Comparison of ENCODE assay signal across 27 cellular contexts in the genomic region with DNA sequence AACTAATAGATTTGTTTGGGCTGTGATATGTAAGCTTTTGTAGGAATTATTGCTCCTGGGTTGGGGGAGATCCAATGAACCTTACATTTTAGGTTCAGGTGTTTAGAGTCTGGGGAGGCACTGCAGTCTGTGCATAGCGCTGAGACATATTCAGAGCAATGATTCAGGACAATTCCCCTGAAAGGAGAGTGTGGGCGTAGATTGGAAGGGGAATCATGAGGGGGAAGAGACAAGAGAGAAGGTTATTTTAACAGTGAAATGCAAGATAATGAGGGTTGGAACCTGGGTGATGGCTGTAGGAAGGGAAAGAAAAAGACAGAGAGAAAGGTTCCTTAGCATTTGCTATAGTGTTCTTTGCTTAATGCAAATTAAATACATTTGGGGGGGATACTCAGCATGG.
"Had no signal": no experiment of that assay in that cellular context is flagged by ENCODE, and none has a peak within 500 bp of the region (broad histone marks: within the 10 kb centered on the region; RNA-seq: fewer than 3 reads in every experiment).

No MANE protein-coding gene starts in this region.

- H3K36me3 Mint-ChIP-seq: mesothelial cell of epicardium; naive B cell; natural killer cell treated with Interleukin-12 subunit alpha and Interleukin-12 subunit beta and Interleukin-15 and Interleukin-18, amount 100 ng/mL, for 72 hours; neural progenitor cell; stimulated activated effector memory CD8-positive, alpha-beta T cell treated with anti-CD3 and anti-CD28 coated beads, Interleukin-12 subunit alpha, Interleukin-12 subunit beta, amount 100 ng/mL, for 72 hours had no signal

- H3K27ac Mint-ChIP-seq: dendritic cell treated with granulocyte-macrophage colony-stimulating factor and Interleukin-4, amounts not matched to agents 40 ng/mL and 50 ng/mL, for 4 days; mesothelial cell of epicardium; naive B cell; natural killer cell treated with Interleukin-12 subunit alpha and Interleukin-12 subunit beta and Interleukin-15 and Interleukin-18, amount 100 ng/mL, for 72 hours; neural progenitor cell; progenitor cell of endocrine pancreas; stimulated activated effector memory CD8-positive, alpha-beta T cell treated with anti-CD3 and anti-CD28 coated beads, Interleukin-12 subunit alpha, Interleukin-12 subunit beta, amount 100 ng/mL, for 72 hours had no signal

- H3K27ac ChIP-seq: colonic mucosa, esophagus muscularis mucosa, foreskin keratinocyte, left lung, neural progenitor cell, parathyroid adenoma, sigmoid colon, transverse colon, upper lobe of right lung, uterus had no signal

- H3K9ac ChIP-seq: neural progenitor cell, parathyroid adenoma had no signal

- H3K27me3 Mint-ChIP-seq: dendritic cell treated with granulocyte-macrophage colony-stimulating factor and Interleukin-4, amounts not matched to agents 40 ng/mL and 50 ng/mL, for 4 days; naive B cell; natural killer cell treated with Interleukin-12 subunit alpha and Interleukin-12 subunit beta and Interleukin-15 and Interleukin-18, amount 100 ng/mL, for 72 hours; progenitor cell of endocrine pancreas had no signal

- FAIRE-seq: endothelial cell of umbilical vein, keratinocyte had no signal

- H3K9me3 Mint-ChIP-seq: dendritic cell treated with granulocyte-macrophage colony-stimulating factor and Interleukin-4, amounts not matched to agents 40 ng/mL and 50 ng/mL, for 4 days; mesothelial cell of epicardium; neural progenitor cell had no signal

- H3K4me3 Mint-ChIP-seq: dendritic cell treated with granulocyte-macrophage colony-stimulating factor and Interleukin-4, amounts not matched to agents 40 ng/mL and 50 ng/mL, for 4 days; mesothelial cell of epicardium; naive B cell; natural killer cell treated with Interleukin-12 subunit alpha and Interleukin-12 subunit beta and Interleukin-15 and Interleukin-18, amount 100 ng/mL, for 72 hours; neural progenitor cell; stimulated activated effector memory CD8-positive, alpha-beta T cell treated with anti-CD3 and anti-CD28 coated beads, Interleukin-12 subunit alpha, Interleukin-12 subunit beta, amount 100 ng/mL, for 72 hours had no signal

- ATAC-seq: foreskin keratinocyte; left cardiac atrium; left lung; mucosa of descending colon; natural killer cell treated with Interleukin-12 subunit alpha and Interleukin-12 subunit beta and Interleukin-15 and Interleukin-18, amount 100 ng/mL, for 72 hours; right cardiac atrium; stimulated activated effector memory CD8-positive, alpha-beta T cell treated with anti-CD3 and anti-CD28 coated beads, Interleukin-12 subunit alpha, Interleukin-12 subunit beta, amount 100 ng/mL, for 72 hours; stimulated activated naive CD8-positive, alpha-beta T cell treated with anti-CD3 and anti-CD28 coated beads, Interleukin-15, Interleukin-2, amounts not matched to agents 100 U/mL and 50 U/mL, for 24 hours; upper lobe of right lung had no signal

- H3K4me1 ChIP-seq: colonic mucosa, esophagus muscularis mucosa, foreskin keratinocyte, left lung, neural progenitor cell, parathyroid adenoma, sigmoid colon, transverse colon, upper lobe of right lung, uterus had no signal

- H3K36me3 ChIP-seq: colonic mucosa, esophagus muscularis mucosa, left lung, neural progenitor cell, sigmoid colon, transverse colon, upper lobe of right lung, uterus had no signal

- DNase-seq: colonic mucosa; effector memory CD4-positive, alpha-beta T cell; foreskin keratinocyte; glutamatergic neuron; left cardiac atrium; left lung; mesenchymal stem cell; mucosa of descending colon; naive B cell; right cardiac atrium; sigmoid colon; stimulated activated CD4-positive, alpha-beta T cell treated with anti-CD3 and anti-CD28 coated beads, Interleukin-2, amount 100 ng/mL, for 24 hours; stimulated activated CD4-positive, alpha-beta T cell treated with anti-CD3 and anti-CD28 coated beads, Interleukin-4, amount 100 ng/mL, for 24 hours; stimulated activated naive CD8-positive, alpha-beta T cell treated with anti-CD3 and anti-CD28 coated beads, Interleukin-15, Interleukin-2, amounts not matched to agents 100 U/mL and 50 U/mL, for 24 hours; transverse colon; upper lobe of right lung; uterus had no signal

- H3K4me1 Mint-ChIP-seq: mesothelial cell of epicardium; naive B cell; neural progenitor cell; stimulated activated effector memory CD8-positive, alpha-beta T cell treated with anti-CD3 and anti-CD28 coated beads, Interleukin-12 subunit alpha, Interleukin-12 subunit beta, amount 100 ng/mL, for 72 hours had no signal

- H3K4me3 ChIP-seq: colonic mucosa, esophagus muscularis mucosa, left lung, mucosa of descending colon, neural progenitor cell, sigmoid colon, transverse colon, upper lobe of right lung, uterus had no signal

- H3K9me3 ChIP-seq: colonic mucosa, esophagus muscularis mucosa, left lung, mucosa of descending colon, sigmoid colon, transverse colon, upper lobe of right lung, uterus had no signal
